In the genomic region with DNA sequence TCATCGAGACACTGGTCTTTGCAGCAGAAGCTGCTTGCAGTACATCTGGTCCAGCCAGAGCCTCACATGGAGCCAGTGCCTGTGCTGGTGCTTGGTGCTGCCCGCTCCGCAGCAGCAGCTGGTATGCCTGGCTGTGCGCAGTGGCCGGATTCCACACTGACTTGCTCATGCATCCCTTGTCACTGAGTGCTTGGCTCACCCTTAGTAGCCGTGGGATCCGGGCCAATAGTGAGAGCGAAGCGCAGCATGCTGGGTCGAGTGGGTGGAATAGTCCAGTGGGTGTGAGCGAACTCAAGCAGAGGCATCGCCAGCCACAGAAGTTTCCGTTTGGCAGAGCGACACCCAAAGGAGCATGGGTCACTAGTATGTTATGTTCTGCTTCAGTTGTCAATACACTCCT, we compare ENCODE assay signal across 27 cellular contexts. TPM values are rescaled to one million over a fixed set of nuclear protein-coding genes. Genes with fewer than 3 reads are reported as not detected.
A peak's percentile ranks its signal among the peaks of the same experiment; 100 is the strongest.
DNase-seq lines count a peak whose midpoint lies in the region; ATAC-seq, FAIRE-seq and TF ChIP-seq lines count a peak whose summit lies in the region.
"Had no signal": no experiment of that assay in that cellular context is flagged by ENCODE, and none has a peak within 500 bp of the region (broad histone marks: within the 10 kb centered on the region; RNA-seq: fewer than 3 reads in every experiment).

No MANE protein-coding gene starts in this region.

- H3K9me3 ChIP-seq in RWPE2 (ENCODE audit: severe bottlenecking) = no peaks in the 10 kb centered on the region
- H3K9me3 ChIP-seq in neuronal stem cell (replicated peaks in 1 of 2; ENCODE audit: control insufficient read depth in 2 of 2, insufficient read depth in 1 of 2, low read depth in 1 of 2, low read length in 2 of 2) = peaks cover 0 to 3% of the 10 kb centered on the region in 2 donors
- H3K9me3 ChIP-seq in vagina = no peaks in the 10 kb centered on the region
- H3K9me3 ChIP-seq: breast epithelium had no signal

- peak; percentile 42 for DNase-seq in left cardiac atrium
- no peak for DNase-seq in Right ventricle myocardium superior
- DNase-seq in RWPE2 (ENCODE audit: low spot score) = peak; percentile 58
- no peak for DNase-seq in neuronal stem cell (ENCODE audit: low spot score)
- peak; percentile 85 for DNase-seq in urothelium cell line (ENCODE audit: low spot score)
- no peak for DNase-seq in NCI-H774 (lab: John Stamatoyannopoulos, UW)
- DNase-seq in vagina (ENCODE audit: extremely low spot score in 2 of 2) = no peak
- DNase-seq: activated CD4-positive, alpha-beta T cell treated with anti-CD3 and anti-CD28 coated beads, Interleukin-2, amount 10 ng/mL, durations not matched to agents 7 days and 5 days; activated CD8-positive, alpha-beta memory T cell treated with anti-CD3 and anti-CD28 coated beads, Interleukin-2, amount 10 ng/mL, durations not matched to agents 7 days and 5 days; activated naive CD4-positive, alpha-beta T cell treated with anti-CD3 and anti-CD28 coated beads for 36 hours; CD8-positive, alpha-beta memory T cell; GF-D8; H7; NCI-H1694 treated with DMSO at 0.1 percent for 48 hours; NCI-H2171; NCI-H69; stimulated activated naive CD4-positive, alpha-beta T cell treated with Interleukin-2 at 50 U/mL for 16 hours; WERI-Rb-1 had no signal

- H3K27me3 ChIP-seq in RWPE2 (ENCODE audit: insufficient read depth, poor library complexity, severe bottlenecking) = no peaks in the 10 kb centered on the region
- H3K27me3 ChIP-seq in neuronal stem cell (ENCODE audit: control insufficient read depth in 3 of 3, insufficient read depth in 3 of 3, low read depth in 1 of 3, low read length in 3 of 3) = no peaks in the 10 kb centered on the region
- no peaks in the 10 kb centered on the region for H3K27me3 ChIP-seq in vagina
- H3K27me3 ChIP-seq: breast epithelium, neural progenitor cell had no signal

- H4K8ac ChIP-seq in neuronal stem cell (ENCODE audit: low read depth, low read length) = no peak overlapping the region

- no peak for TF ChIP-seq POLR2A in vagina (IDR thresholded peaks at IDR 0.05)

- H3K36me3 ChIP-seq in RWPE2 (ENCODE audit: low read depth) (no peaks in the 10 kb centered on the region), neuronal stem cell (replicated peaks in 1 of 2; ENCODE audit: control insufficient read depth in 2 of 2, insufficient read depth in 2 of 2, low read length in 2 of 2) (no peaks in the 10 kb centered on the region), vagina (no peaks in the 10 kb centered on the region)
- H3K36me3 ChIP-seq: breast epithelium, neural progenitor cell, WERI-Rb-1 had no signal

- peaks cover 1% of the 10 kb centered on the region for H3K79me1 ChIP-seq in neuronal stem cell (ENCODE audit: low read depth, low read length)

- WGBS in neuronal stem cell (ENCODE audit: extremely low coverage in 2 of 2, insufficient read length in 2 of 2, insufficient replicate concordance in 1 of 2), 2 donors = no CpG with 5 or more reads among the region's 14 CpGs

- no peak overlapping the region for H2BK15ac ChIP-seq in neuronal stem cell (ENCODE audit: low read length)

- peak overlapping the region; percentile 63 for H3K9ac ChIP-seq in neuronal stem cell (ENCODE audit: low read depth, low read length, poor library complexity)
- H3K9ac ChIP-seq: KMS-11, neural progenitor cell had no signal

- no peaks in the 10 kb centered on the region for H3K4me1 ChIP-seq in RWPE2 (ENCODE audit: insufficient read depth, poor library complexity, severe bottlenecking)
- no peaks in the 10 kb centered on the region for H3K4me1 ChIP-seq in neuronal stem cell (ENCODE audit: control insufficient read depth in 2 of 2, insufficient read depth in 1 of 2, low read depth in 1 of 2, low read length in 2 of 2)
- no peaks in the 10 kb centered on the region for H3K4me1 ChIP-seq in vagina
- H3K4me1 ChIP-seq: breast epithelium, neural progenitor cell had no signal

- TF ChIP-seq CTCF in RWPE2 (IDR thresholded peaks at IDR 0.05; ENCODE audit: poor library complexity, severe bottlenecking) = no peak
- TF ChIP-seq CTCF in vagina (IDR thresholded peaks at IDR 0.05) = no peak

- H3K4ac ChIP-seq in neuronal stem cell (ENCODE audit: low read length) = no peak overlapping the region

- H2AFZ ChIP-seq in neuronal stem cell (ENCODE audit: low read length) = no peak overlapping the region
- H2AFZ ChIP-seq: neural progenitor cell had no signal

- no peak overlapping the region for H3K4me2 ChIP-seq in neuronal stem cell (ENCODE audit: insufficient read depth, low read length, poor library complexity, severe bottlenecking)
- H3K4me2 ChIP-seq: KMS-11, neural progenitor cell had no signal

- no peak overlapping the region for H2BK120ac ChIP-seq in neuronal stem cell (ENCODE audit: low read depth, low read length)

- ATAC-seq in left cardiac atrium (peak; percentile 93 to 97), Right ventricle myocardium superior (ENCODE audit: poor library complexity) (no peak), RWPE2 (ENCODE audit: low read depth) (no peak), GM19397 (IDR thresholded peaks at IDR 0.05; ENCODE audit: unreplicated experiment) (no peak)
- ATAC-seq: activated CD8-positive, alpha-beta memory T cell treated with anti-CD3 and anti-CD28 coated beads, Interleukin-2, amount 10 ng/mL, durations not matched to agents 7 days and 5 days; SK-N-SH treated with all-trans-retinoic acid at 6 μM for 48 hours had no signal

- no peak overlapping the region for H4K91ac ChIP-seq in neuronal stem cell (ENCODE audit: low read depth, low read length, poor library complexity)

- H2BK5ac ChIP-seq in neuronal stem cell (ENCODE audit: low read length) = no peak overlapping the region

- no peak overlapping the region for H3K23ac ChIP-seq in neuronal stem cell (ENCODE audit: low read depth, low read length, poor library complexity)

- H3K14ac ChIP-seq in neuronal stem cell (ENCODE audit: low read length) = no peak overlapping the region

- H3K4me3 ChIP-seq in RWPE2 (ENCODE audit: severe bottlenecking) (no peak overlapping the region), neuronal stem cell (ENCODE audit: low read length in 2 of 2) (peak overlapping the region in 1 of 2 donors; percentile 45), vagina (no peak overlapping the region)
- H3K4me3 ChIP-seq: lung, neural progenitor cell had no signal

- H3K18ac ChIP-seq in neuronal stem cell (ENCODE audit: low read length) = no peak overlapping the region

- H2BK12ac ChIP-seq in neuronal stem cell (ENCODE audit: low read length) = no peak overlapping the region

- no peak overlapping the region for H2AK5ac ChIP-seq in neuronal stem cell (ENCODE audit: low read depth, low read length)

- H3K27ac ChIP-seq in RWPE2 (ENCODE audit: poor library complexity, severe bottlenecking) (no peak overlapping the region), neuronal stem cell (replicated peaks; ENCODE audit: low read length) (no peak overlapping the region), vagina (no peak overlapping the region)
- H3K27ac ChIP-seq: breast epithelium, KMS-11, neural progenitor cell, WERI-Rb-1 had no signal

- intact Hi-C loops in left cardiac atrium (cut with DNase I) = no loop called here
- intact Hi-C loops in Right ventricle myocardium superior (cut with DNase I) = no loop called here
- intact Hi-C loops in vagina (cut with DNase I) = no loop called here

- peak; percentile 95 for FAIRE-seq in urothelium cell line (lab: Jason Lieb, UNC)
- FAIRE-seq: endometrium, HTR-8/SVneo, islet of Langerhans had no signal

RNA-seq across cellular contexts. Expression of gene FBXO33, which starts 10.1 kb away (rescaled TPM):
- 1 to 10 TPM; 5.2 to 5.3 TPM for total RNA-seq in left cardiac atrium
- total RNA-seq in Right ventricle myocardium superior = 3.7 TPM
- 14.6 TPM for polyA plus RNA-seq in neuronal stem cell (2013, experiment 1 of 2)
- 14.4 TPM for polyA plus RNA-seq in neuronal stem cell (2013, experiment 2 of 2)
- 11.5 TPM for total RNA-seq in vagina

Comparison
In these comparisons a context has a peak if more than half of its experiments do, and no peak if none do; other contexts are left out.
1. ATAC-seq: peak in left cardiac atrium (2 of 2); none in Right ventricle myocardium superior (single experiment), RWPE2 (single experiment) and GM19397 (single experiment).
2. DNase-seq: peak in left cardiac atrium (single experiment), RWPE2 (single experiment) and urothelium cell line (single experiment); none in Right ventricle myocardium superior (single experiment), neuronal stem cell (single experiment), NCI-H774 (single experiment) and vagina (0 of 2).